14 cellular contexts compared by ENCODE assay signal in genomic region chr3:184559336-184559735, GRCh38. TPM values are rescaled to one million over a fixed set of nuclear protein-coding genes. Genes with fewer than 3 reads are reported as not detected.
DNase-seq lines count a peak whose midpoint lies in the region; ATAC-seq and TF ChIP-seq lines count a peak whose summit lies in the region.
"Had no signal": no experiment of that assay in that cellular context is flagged by ENCODE, and none has a peak within 500 bp of the region (broad histone marks: within the 10 kb centered on the region; RNA-seq: fewer than 3 reads in every experiment).

No MANE protein-coding gene starts in this region.

- peak; percentile 7; the same call in 1 of the 2 replicates for TF ChIP-seq CTCF in LNCaP clone FGC (IDR thresholded peaks at IDR 0.05; ENCODE audit: control insufficient read depth, extremely low read depth, insufficient read depth)
- TF ChIP-seq CTCF in VCaP (conservative IDR thresholded peaks at IDR 0.05): no peak
- peak in 2 of 4 experiments; percentile 10 to 26 for TF ChIP-seq CTCF in prostate gland (IDR thresholded peaks at IDR 0.05)
- no peak for TF ChIP-seq CTCF in CD8-positive, alpha-beta T cell (IDR thresholded peaks at IDR 0.05)
- no peak for TF ChIP-seq CTCF in WTC11 (IDR thresholded peaks at IDR 0.05)

- DNase-seq in LNCaP clone FGC (ENCODE audit: low read depth): peak; percentile 80
- DNase-seq in NCI-H2196 treated with DMSO at 0.1 percent for 48 hours (lab: John Stamatoyannopoulos, UW; ENCODE audit: unreplicated experiment): peak; percentile 99
- DNase-seq in prostate gland (ENCODE audit: low spot score): peak; percentile 78
- no peak for DNase-seq in CD8-positive, alpha-beta T cell
- no peak for DNase-seq in WTC11 (ENCODE audit: low spot score)
- DNase-seq in DMS 273 treated with DMSO at 0.1 percent for 48 hours (lab: John Stamatoyannopoulos, UW): no peak
- DNase-seq: activated CD4-positive, alpha-beta T cell treated with anti-CD3 and anti-CD28 coated beads, Interleukin-2, amount 50 U/mL, for 4 hours; dorsolateral prefrontal cortex; MG63; NCI-H82 had no signal

- H3K27ac Mint-ChIP-seq in CD8-positive, alpha-beta T cell: no peak overlapping the region
- no peak overlapping the region for H3K27ac Mint-ChIP-seq in WTC11
- H3K27ac Mint-ChIP-seq: activated T-helper 1 cell treated with anti-CD3 and anti-CD28 coated beads, Interleukin-12 subunit alpha, Interleukin-12 subunit beta, Interleukin-2, Interleukin-4 antibody, amounts not matched to agents 30 ng/mL and 10 ng/mL and 1 ng/mL, durations not matched to agents 14 hours and 24 hours and 36 hours had no signal

- H3K27me3 ChIP-seq in prostate gland (replicated peaks; ENCODE audit: insufficient read depth): no peaks in the 10 kb centered on the region
- peaks cover 6% of the 10 kb centered on the region for H3K27me3 ChIP-seq in CD8-positive, alpha-beta T cell (ENCODE audit: insufficient read depth, low read length)
- H3K27me3 ChIP-seq: ascending aorta, dorsolateral prefrontal cortex, MG63 had no signal

- H3K4me3 ChIP-seq in LNCaP clone FGC (ENCODE audit: low read depth, low read length) (no peak overlapping the region), prostate gland (no peak overlapping the region)
- H3K4me3 ChIP-seq in CD8-positive, alpha-beta T cell (ENCODE audit: low read depth, low read length): no peak overlapping the region
- H3K4me3 ChIP-seq: ascending aorta, BLaER1, dorsolateral prefrontal cortex, MG63 had no signal

- no peaks in the 10 kb centered on the region for H3K36me3 ChIP-seq in prostate gland
- no peaks in the 10 kb centered on the region for H3K36me3 ChIP-seq in CD8-positive, alpha-beta T cell (ENCODE audit: insufficient read depth, low read length)
- H3K36me3 ChIP-seq: ascending aorta, BLaER1, MG63 had no signal

- H3K36me3 Mint-ChIP-seq in CD8-positive, alpha-beta T cell: no peaks in the 10 kb centered on the region
- no peaks in the 10 kb centered on the region for H3K36me3 Mint-ChIP-seq in WTC11

- CTCF ChIA-PET in CD8-positive, alpha-beta T cell (lab: Charles Lee): interaction anchor here (0.6 kb wide), 1 partner anchor 18 kb away, joined by 3 read pairs; no protein-coding TSS in a partner anchor
- CTCF ChIA-PET in WTC11 (lab: Charles Lee): interaction anchor here (0.6 to 1.4 kb wide), 2 partner anchors 47 to 188 kb away, joined by 3 to 11 read pairs; no protein-coding TSS in a partner anchor

- no peak for ATAC-seq in CD8-positive, alpha-beta T cell
- ATAC-seq in WTC11: no peak

- no peaks in the 10 kb centered on the region for H3K9me3 Mint-ChIP-seq in CD8-positive, alpha-beta T cell
- no peaks in the 10 kb centered on the region for H3K9me3 Mint-ChIP-seq in WTC11
- H3K9me3 Mint-ChIP-seq: activated T-helper 1 cell treated with anti-CD3 and anti-CD28 coated beads, Interleukin-12 subunit alpha, Interleukin-12 subunit beta, Interleukin-2, Interleukin-4 antibody, amounts not matched to agents 30 ng/mL and 10 ng/mL and 1 ng/mL, durations not matched to agents 14 hours and 24 hours and 36 hours had no signal

- peaks cover 9% of the 10 kb centered on the region for H3K4me1 ChIP-seq in prostate gland (replicated peaks)
- H3K4me1 ChIP-seq in CD8-positive, alpha-beta T cell (ENCODE audit: insufficient read depth, low read length): peaks cover 66% of the 10 kb centered on the region

- no peaks in the 10 kb centered on the region for H3K9me3 ChIP-seq in prostate gland
- no peaks in the 10 kb centered on the region for H3K9me3 ChIP-seq in CD8-positive, alpha-beta T cell (ENCODE audit: low read length)
- H3K9me3 ChIP-seq: ascending aorta, BLaER1, MG63 had no signal

- peaks cover 41% of the 10 kb centered on the region for H3K27me3 Mint-ChIP-seq in CD8-positive, alpha-beta T cell (ENCODE audit: low read depth)
- H3K27me3 Mint-ChIP-seq in WTC11 (ENCODE audit: low read depth): peaks cover 67% of the 10 kb centered on the region

- no peak for TF ChIP-seq POLR2A in prostate gland (IDR thresholded peaks at IDR 0.05)

- intact Hi-C loops in prostate gland (cut with DNase I): no loop called here
- intact Hi-C loops in CD8-positive, alpha-beta T cell (cut with DNase I, micrococcal nuclease): no loop called here

- POLR2A ChIA-PET in CD8-positive, alpha-beta T cell (lab: Charles Lee): no interaction called here
- POLR2A ChIA-PET in WTC11 (lab: Charles Lee): no interaction called here

- WGBS in prostate gland: 44% methylated on average over 11 of the region's 11 CpGs

- peaks cover 51% of the 10 kb centered on the region for H3K4me1 Mint-ChIP-seq in CD8-positive, alpha-beta T cell (ENCODE audit: low read depth)
- H3K4me1 Mint-ChIP-seq in WTC11: peaks cover 45% of the 10 kb centered on the region

- peak overlapping the region; percentile 90 for H3K27ac ChIP-seq in VCaP
- peak overlapping the region; percentile 26 to 62 for H3K27ac ChIP-seq in prostate gland
- no peak overlapping the region for H3K27ac ChIP-seq in CD8-positive, alpha-beta T cell (ENCODE audit: low read depth, low read length)
- H3K27ac ChIP-seq: ascending aorta, BLaER1, dorsolateral prefrontal cortex had no signal

- no peak overlapping the region for H3K4me3 Mint-ChIP-seq in CD8-positive, alpha-beta T cell
- no peak overlapping the region for H3K4me3 Mint-ChIP-seq in WTC11
- H3K4me3 Mint-ChIP-seq: activated T-helper 1 cell treated with anti-CD3 and anti-CD28 coated beads, Interleukin-12 subunit alpha, Interleukin-12 subunit beta, Interleukin-2, Interleukin-4 antibody, amounts not matched to agents 30 ng/mL and 10 ng/mL and 1 ng/mL, durations not matched to agents 14 hours and 24 hours and 36 hours had no signal

TF ChIP-seq in WTC11, 78 proteins besides CTCF, POLR2A, EP300 and RAD21 (continues in another document):
- TF ChIP-seq ZNF423 (CRISPR knock-in tag; IDR thresholded peaks at IDR 0.05) (no peak), GABPB1 (CRISPR knock-in tag; IDR thresholded peaks at IDR 0.05) (no peak), KAT7 (CRISPR knock-in tag; IDR thresholded peaks at IDR 0.05; ENCODE audit: borderline replicate concordance) (no peak), FOXP1 (CRISPR knock-in tag; IDR thresholded peaks at IDR 0.05; ENCODE audit: borderline replicate concordance) (no peak), ZSCAN18 (CRISPR knock-in tag; IDR thresholded peaks at IDR 0.05) (no peak), ATF6 (CRISPR knock-in tag; IDR thresholded peaks at IDR 0.05) (no peak), SMAD4 (CRISPR knock-in tag; IDR thresholded peaks at IDR 0.05) (no peak), ZNF317 (CRISPR knock-in tag; IDR thresholded peaks at IDR 0.05; ENCODE audit: borderline replicate concordance, low read depth) (no peak), TEAD4 (CRISPR knock-in tag; IDR thresholded peaks at IDR 0.05) (no peak), TEAD1 (CRISPR knock-in tag; IDR thresholded peaks at IDR 0.05) (no peak), ZNF232 (CRISPR knock-in tag; IDR thresholded peaks at IDR 0.05) (no peak), E2F5 (CRISPR knock-in tag; IDR thresholded peaks at IDR 0.05) (no peak), ERG (CRISPR knock-in tag; IDR thresholded peaks at IDR 0.05) (no peak)

RNA-seq across cellular contexts. Expression of gene EPHB3, which starts 2.2 kb away (rescaled TPM):
- total RNA-seq in prostate gland (10 to 100 TPM; 11.9 to 25.2 TPM), WTC11 (2021) (5.3 to 11.4 TPM (median 6.3 TPM) in 3 replicates)
- not detected for total RNA-seq in CD8-positive, alpha-beta T cell

Comparison
In these comparisons a context has a peak if more than half of its experiments do, and no peak if none do; other contexts are left out.
1. DNase-seq: peak in LNCaP clone FGC (single experiment), NCI-H2196 treated with DMSO at 0.1 percent for 48 hours (single experiment) and prostate gland (single experiment); none in CD8-positive, alpha-beta T cell (0 of 7), WTC11 (single experiment) and DMS 273 treated with DMSO at 0.1 percent for 48 hours (single experiment).